Comparison of ENCODE assay signal across 8 cellular contexts in genomic region chr2:98607741-98608117, GRCh38. TPM values are rescaled to one million over a fixed set of nuclear protein-coding genes. Genes with fewer than 3 reads are reported as not detected.
DNase-seq lines count a peak whose midpoint lies in the region; ATAC-seq, FAIRE-seq and TF ChIP-seq lines count a peak whose summit lies in the region.

No MANE protein-coding gene starts in this region.

- peak overlapping the region; percentile 79 for H3K4me3 ChIP-seq in A673 (ENCODE audit: low read depth, low read length, poor library complexity, severe bottlenecking)
- H3K4me3 ChIP-seq in astrocyte of the cerebellum (ENCODE audit: low read depth, low read length): peak overlapping the region; percentile 86
- H3K4me3 ChIP-seq in kidney (ENCODE audit: low read length in 2 of 2): peak overlapping the region; percentile 89 to 94
- peak overlapping the region; percentile 85 to 99 (median 95) for H3K4me3 ChIP-seq in subcutaneous abdominal adipose tissue (ENCODE audit: low read depth in 1 of 5, low read length in 5 of 5)

- POLR2A ChIA-PET in A673 (lab: Charles Lee; ENCODE audit: low non-redundant PET): no interaction called here

- intact Hi-C loops in A673 (cut with micrococcal nuclease; ENCODE audit: unreplicated experiment): no loop called here
- intact Hi-C loops in kidney (cut with DNase I): no loop called here

- in situ Hi-C loops in astrocyte of the cerebellum (cut with HindIII; ENCODE audit: low sequenced_read_pairs): no loop called here

- H3K36me3 ChIP-seq in A673 (ENCODE audit: insufficient read depth, low read length, poor library complexity, severe bottlenecking) (peaks cover 31% of the 10 kb centered on the region), kidney (ENCODE audit: control insufficient read depth in 1 of 2, insufficient read depth in 2 of 2, low read length in 2 of 2) (peaks cover 11 to 15% of the 10 kb centered on the region in 2 donors), subcutaneous abdominal adipose tissue (ENCODE audit: control insufficient read depth in 5 of 5, insufficient read depth in 5 of 5, low read length in 5 of 5) (peaks cover 6 to 30% (median 18%) of the 10 kb centered on the region in 5 donors)

- H3K27ac ChIP-seq in A673 (ENCODE audit: low read depth, low read length, poor library complexity, severe bottlenecking) (peak overlapping the region; percentile 94), kidney (ENCODE audit: low read depth in 2 of 2, low read length in 2 of 2) (peak overlapping the region; percentile 96), subcutaneous abdominal adipose tissue (ENCODE audit: low read depth, low read length) (peak overlapping the region; percentile 96)

- no peak for DNase-seq in A673 (ENCODE audit: low spot score)
- DNase-seq in astrocyte of the cerebellum (ENCODE audit: low read depth): no peak
- DNase-seq in kidney: no peak
- DNase-seq in RPMI8226: no peak

- H3K27me3 ChIP-seq in A673 (replicated peaks; ENCODE audit: insufficient read depth, low read depth, low read length, poor library complexity): no peaks in the 10 kb centered on the region
- H3K27me3 ChIP-seq in subcutaneous abdominal adipose tissue (ENCODE audit: control insufficient read depth in 5 of 5, insufficient read depth in 4 of 5, low read length in 5 of 5): no peaks in the 10 kb centered on the region

- FAIRE-seq in kidney (lab: Jason Lieb, UNC): no peak

- H3K9me3 ChIP-seq in A673 (ENCODE audit: low read depth, low read length, poor library complexity, severe bottlenecking): no peaks in the 10 kb centered on the region
- no peaks in the 10 kb centered on the region for H3K9me3 ChIP-seq in kidney (ENCODE audit: control insufficient read depth in 1 of 2, low read length in 2 of 2)
- no peaks in the 10 kb centered on the region for H3K9me3 ChIP-seq in subcutaneous abdominal adipose tissue (ENCODE audit: control insufficient read depth in 5 of 5, low read length in 5 of 5)

- CTCF ChIA-PET in A673 (lab: Charles Lee): no interaction called here

- peaks cover 23% of the 10 kb centered on the region for H3K4me1 ChIP-seq in A673 (ENCODE audit: insufficient read depth, low read length, poor library complexity, severe bottlenecking)
- H3K4me1 ChIP-seq in kidney (ENCODE audit: control insufficient read depth in 1 of 2, insufficient read depth in 1 of 2, low read depth in 1 of 2, low read length in 2 of 2): peaks cover 28 to 32% of the 10 kb centered on the region in 2 donors
- H3K4me1 ChIP-seq in subcutaneous abdominal adipose tissue (ENCODE audit: control insufficient read depth in 5 of 5, insufficient read depth in 5 of 5, low read length in 5 of 5): peaks cover 14 to 43% (median 40%) of the 10 kb centered on the region in 5 donors

- TF ChIP-seq CTCF in A673 (conservative IDR thresholded peaks at IDR 0.05; ENCODE audit: low read depth, low read length): no peak
- TF ChIP-seq CTCF in astrocyte of the cerebellum (IDR thresholded peaks at IDR 0.05; ENCODE audit: low read depth, low read length, missing control alignments): no peak
- TF ChIP-seq CTCF in kidney (IDR thresholded peaks at IDR 0.05; ENCODE audit: borderline replicate concordance, extremely low read depth, insufficient read depth): no peak

- BruUV-seq in A673 (replicated peaks; lab: Mats Ljungman, UMichigan): TSS peak; percentile 70

- ATAC-seq in HG02938 (IDR thresholded peaks at IDR 0.05; ENCODE audit: unreplicated experiment) (peak; percentile 7), GM19035 (IDR thresholded peaks at IDR 0.05; ENCODE audit: unreplicated experiment) (no peak), HG03571 (IDR thresholded peaks at IDR 0.05; ENCODE audit: unreplicated experiment) (no peak)

- H3K9ac ChIP-seq in kidney (ENCODE audit: low read length in 2 of 2) (peak overlapping the region; percentile 77 to 87), subcutaneous abdominal adipose tissue (ENCODE audit: low read length in 5 of 5) (peak overlapping the region; percentile 91 to 100 (median 99))

RNA-seq across cellular contexts. Expression of gene COA5, which starts 0.6 kb away (rescaled TPM):
- total RNA-seq in A673 (2021) (23.7 and 29.7 TPM in 2 replicates), kidney (38.0 TPM)
- polyA plus RNA-seq in kidney (ENCODE audit: insufficient read depth, low read depth, low replicate concordance): 85.8 TPM

RNA-seq across cellular contexts. Expression of gene UNC50, which starts 0.7 kb away (rescaled TPM):
- total RNA-seq in A673 (2021) (30.4 and 32.5 TPM in 2 replicates), kidney (53.2 TPM)
- 58.0 TPM for polyA plus RNA-seq in kidney (ENCODE audit: insufficient read depth, low read depth, low replicate concordance)
